In the genomic region with DNA sequence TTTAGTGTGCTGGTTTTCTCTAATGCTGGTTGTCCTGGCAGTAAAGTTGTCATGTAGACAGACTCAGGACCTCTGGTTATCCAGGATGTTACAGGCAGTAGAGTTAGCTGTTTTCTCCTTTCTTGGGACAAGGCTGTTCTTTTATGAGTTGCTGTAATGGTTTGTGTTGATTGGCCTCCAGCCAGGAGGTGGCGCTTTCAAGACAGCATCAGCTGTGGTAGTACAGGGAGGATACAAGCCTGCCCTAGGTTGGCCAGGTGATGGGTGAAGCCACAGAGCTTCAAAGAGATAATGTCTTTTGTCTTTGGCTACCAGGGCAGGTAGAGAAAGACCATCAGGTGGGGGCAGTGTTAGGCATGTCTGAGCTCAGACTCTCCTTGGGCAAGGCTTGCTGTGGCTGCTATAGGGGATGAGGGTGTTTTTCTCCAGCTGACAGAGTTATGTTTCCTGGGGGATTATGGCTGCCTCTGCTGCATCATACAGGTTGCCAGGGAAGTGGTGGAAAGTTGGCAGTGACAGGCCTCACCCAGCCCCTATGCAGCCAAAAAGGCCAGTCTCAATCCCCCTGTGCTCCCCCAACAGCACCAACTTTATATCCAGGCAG, we compare ENCODE assay signal across 8 cellular contexts.
DNase-seq lines count a peak whose midpoint lies in the region; ATAC-seq and TF ChIP-seq lines count a peak whose summit lies in the region.

No MANE protein-coding gene starts in this region.

- TF ChIP-seq CTCF in OCI-LY3 (IDR thresholded peaks at IDR 0.05; ENCODE audit: low read depth, low read length) (peak; percentile 75), lower lobe of right lung (IDR thresholded peaks at IDR 0.05) (peak; percentile 32)

- no peak overlapping the region; the same call in 1 of the 2 replicates for H3K4me2 ChIP-seq in OCI-LY3 (ENCODE audit: low read length)

- H3K9me3 ChIP-seq in OCI-LY3 (ENCODE audit: insufficient read depth, low read length) (no peaks in the 10 kb centered on the region), lower lobe of right lung (peaks cover 3% of the 10 kb centered on the region)

- peak overlapping the region; percentile 72; the same call in 1 of the 2 replicates for H2AFZ ChIP-seq in OCI-LY3 (ENCODE audit: low read depth, low read length)

- H3K4me3 ChIP-seq in OCI-LY3 (ENCODE audit: low read length), result no peak overlapping the region
- H3K4me3 ChIP-seq in lower lobe of right lung, result no peak overlapping the region

- DNase-seq in activated naive CD4-positive, alpha-beta T cell treated with anti-CD3 and anti-CD28 coated beads, Interleukin-2, amount 50 U/mL, for 16 hours, result peak; percentile 57
- peak; percentile 72 for DNase-seq in lower lobe of right lung
- no peak for DNase-seq in AG08395 (ENCODE audit: low spot score)
- no peak for DNase-seq in NCI-H2196 (lab: John Stamatoyannopoulos, UW; ENCODE audit: unreplicated experiment)
- DNase-seq in T1000 (lab: John Stamatoyannopoulos, UW), result no peak

- H3K4me1 ChIP-seq in OCI-LY3 (ENCODE audit: low read length) (peaks cover 24% of the 10 kb centered on the region), lower lobe of right lung (no peaks in the 10 kb centered on the region)

- intact Hi-C loops in lower lobe of right lung (cut with DNase I), result no loop called here

- no peaks in the 10 kb centered on the region for H3K36me3 ChIP-seq in OCI-LY3 (replicated peaks; ENCODE audit: low read depth, low read length)
- no peaks in the 10 kb centered on the region for H3K36me3 ChIP-seq in lower lobe of right lung

- H4K20me1 ChIP-seq in OCI-LY3 (ENCODE audit: insufficient read depth, low read length), result no peaks in the 10 kb centered on the region

- ATAC-seq in GM21423 (IDR thresholded peaks at IDR 0.05; ENCODE audit: unreplicated experiment), result peak; percentile 73
- ATAC-seq in lower lobe of right lung, result no peak
- no peak for ATAC-seq in GM21367 (IDR thresholded peaks at IDR 0.05; ENCODE audit: unreplicated experiment)

- H3K27me3 ChIP-seq in OCI-LY3 (ENCODE audit: low read depth, low read length) (no peaks in the 10 kb centered on the region), lower lobe of right lung (ENCODE audit: low read depth) (no peaks in the 10 kb centered on the region)

- H3K9ac ChIP-seq in OCI-LY3 (ENCODE audit: low read length), result no peak overlapping the region

- no peaks in the 10 kb centered on the region for H3K79me2 ChIP-seq in OCI-LY3 (ENCODE audit: low read length)

- H3K27ac ChIP-seq in OCI-LY3 (ENCODE audit: low read length) (no peak overlapping the region), lower lobe of right lung (no peak overlapping the region)

Comparison
In these comparisons a context has a peak if more than half of its experiments do, and no peak if none do; other contexts are left out.
1. DNase-seq: peak in activated naive CD4-positive, alpha-beta T cell treated with anti-CD3 and anti-CD28 coated beads, Interleukin-2, amount 50 U/mL, for 16 hours (single experiment) and lower lobe of right lung (single experiment); none in AG08395 (single experiment), NCI-H2196 (single experiment) and T1000 (single experiment).